Comparison of ENCODE assay signal across 8 cellular contexts in the genomic region with DNA sequence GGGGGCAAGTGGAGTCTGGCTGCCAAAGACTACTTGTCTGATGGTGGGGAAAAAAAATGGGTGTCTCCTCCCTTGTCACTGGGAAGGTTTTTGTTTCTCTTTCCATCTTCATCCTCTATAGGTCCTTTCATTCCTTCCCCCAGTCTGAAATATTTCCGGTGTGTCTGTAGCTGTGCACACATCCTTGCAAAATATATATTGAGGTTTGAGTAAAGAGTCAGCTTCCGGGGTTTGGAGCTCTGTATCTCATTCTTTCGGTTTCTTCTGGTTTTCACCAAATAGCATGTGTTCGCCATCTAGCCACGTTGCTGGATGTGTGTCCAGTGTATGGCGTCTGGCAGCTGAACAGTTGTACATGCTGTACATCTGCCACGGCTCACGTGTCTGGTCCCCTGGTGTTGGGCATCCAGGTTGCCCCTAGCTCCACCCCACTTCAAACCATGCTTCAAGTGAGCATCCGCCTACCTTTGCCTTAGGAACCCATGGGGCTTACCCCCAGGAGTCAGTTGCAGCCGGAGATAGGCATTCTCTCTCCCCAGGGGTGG.
A peak's percentile ranks its signal among the peaks of the same experiment; 100 is the strongest.
DNase-seq lines count a peak whose midpoint lies in the region; ATAC-seq and TF ChIP-seq lines count a peak whose summit lies in the region.

No MANE protein-coding gene starts in this region.

- H3K4me3 Mint-ChIP-seq in activated CD4-positive, alpha-beta memory T cell treated with anti-CD3 and anti-CD28 coated beads for 36 hours = peak overlapping the region; percentile 68
- H3K4me3 Mint-ChIP-seq in neural progenitor cell = no peak overlapping the region

- H3K27me3 Mint-ChIP-seq in activated CD4-positive, alpha-beta memory T cell treated with anti-CD3 and anti-CD28 coated beads for 36 hours = no peaks in the 10 kb centered on the region
- peaks cover 2% of the 10 kb centered on the region for H3K27me3 Mint-ChIP-seq in neural progenitor cell (ENCODE audit: insufficient read depth, low read depth)

- H4K20me1 ChIP-seq in neural progenitor cell (ENCODE audit: low read depth) = peaks cover 44% of the 10 kb centered on the region

- no peak overlapping the region for H2AFZ ChIP-seq in neural progenitor cell (replicated peaks)

- POLR2A ChIA-PET in activated CD4-positive, alpha-beta memory T cell treated with anti-CD3 and anti-CD28 coated beads for 36 hours (lab: Charles Lee) = interaction anchor here (1.0 to 2.0 kb wide), 3 partner anchors 11 to 45 kb away, joined by 4 to 7 read pairs (median 6); no protein-coding TSS in a partner anchor

- H3F3A ChIP-seq in neural progenitor cell (ENCODE audit: low read depth) = peaks cover 24% of the 10 kb centered on the region

- CTCF ChIA-PET in activated CD4-positive, alpha-beta memory T cell treated with anti-CD3 and anti-CD28 coated beads for 36 hours (lab: Charles Lee) = interaction anchor here (1.0 to 2.6 kb wide), 6 partner anchors 10 to 325 kb away, joined by 3 to 13 read pairs (median 3); a partner anchor contains a TSS

- H3K27me3 ChIP-seq in neural progenitor cell = no peaks in the 10 kb centered on the region

- intact Hi-C loops in activated CD4-positive, alpha-beta memory T cell treated with anti-CD3 and anti-CD28 coated beads for 36 hours (cut with micrococcal nuclease) = loop anchor here (1.0 to 5.0 kb wide), 5 partner anchors 9 to 272 kb away; a partner anchor contains a TSS

- peaks cover 46% of the 10 kb centered on the region for H3K4me1 Mint-ChIP-seq in activated CD4-positive, alpha-beta memory T cell treated with anti-CD3 and anti-CD28 coated beads for 36 hours (ENCODE audit: low read depth)
- peaks cover 40% of the 10 kb centered on the region for H3K4me1 Mint-ChIP-seq in neural progenitor cell

- no peak overlapping the region for H3K4me2 ChIP-seq in neural progenitor cell

- DNase-seq in CD1c-positive myeloid dendritic cell (ENCODE audit: extremely low spot score) (peak; percentile 62), iris pigment epithelial cell (ENCODE audit: low read depth) (peak; percentile 40), neural progenitor cell (ENCODE audit: low spot score) (no peak), NCI-H1417 (lab: John Stamatoyannopoulos, UW) (no peak), SHP77 treated with DMSO at 0.1 percent for 48 hours (lab: John Stamatoyannopoulos, UW) (no peak)
- DNase-seq in activated CD4-positive, alpha-beta memory T cell treated with anti-CD3 and anti-CD28 coated beads for 36 hours = peak; percentile 74

- peak overlapping the region; percentile 96 for H3K27ac Mint-ChIP-seq in activated CD4-positive, alpha-beta memory T cell treated with anti-CD3 and anti-CD28 coated beads for 36 hours
- no peak overlapping the region for H3K27ac Mint-ChIP-seq in neural progenitor cell

- TF ChIP-seq CTCF in neural progenitor cell (IDR thresholded peaks at IDR 0.05) = no peak

- no peak overlapping the region for H3K4me3 ChIP-seq in neural progenitor cell

- peak; percentile 37 for ATAC-seq in GM19463 (IDR thresholded peaks at IDR 0.05; ENCODE audit: unreplicated experiment)
- peak; percentile 38 for ATAC-seq in HG03571 (IDR thresholded peaks at IDR 0.05; ENCODE audit: unreplicated experiment)

- no peaks in the 10 kb centered on the region for H3K36me3 Mint-ChIP-seq in activated CD4-positive, alpha-beta memory T cell treated with anti-CD3 and anti-CD28 coated beads for 36 hours
- H3K36me3 Mint-ChIP-seq in neural progenitor cell = no peaks in the 10 kb centered on the region

- no peaks in the 10 kb centered on the region for H3K36me3 ChIP-seq in neural progenitor cell

- no peaks in the 10 kb centered on the region for H3K9me3 ChIP-seq in neural progenitor cell (ENCODE audit: low read depth)

- H3K9me3 Mint-ChIP-seq in activated CD4-positive, alpha-beta memory T cell treated with anti-CD3 and anti-CD28 coated beads for 36 hours = no peaks in the 10 kb centered on the region
- no peaks in the 10 kb centered on the region for H3K9me3 Mint-ChIP-seq in neural progenitor cell

- H3K79me2 ChIP-seq in neural progenitor cell (ENCODE audit: low read depth) = peaks cover 37% of the 10 kb centered on the region

- H3K9ac ChIP-seq in neural progenitor cell = no peak overlapping the region

- no peak overlapping the region for H3K27ac ChIP-seq in neural progenitor cell

- H3K4me1 ChIP-seq in neural progenitor cell = peaks cover 29% of the 10 kb centered on the region

Comparison
In these comparisons a context has a peak if more than half of its experiments do, and no peak if none do; other contexts are left out.
1. DNase-seq: peak in CD1c-positive myeloid dendritic cell (single experiment), activated CD4-positive, alpha-beta memory T cell treated with anti-CD3 and anti-CD28 coated beads for 36 hours (single experiment) and iris pigment epithelial cell (single experiment); none in neural progenitor cell (single experiment), NCI-H1417 (0 of 3) and SHP77 treated with DMSO at 0.1 percent for 48 hours (single experiment).